In the genomic region with DNA sequence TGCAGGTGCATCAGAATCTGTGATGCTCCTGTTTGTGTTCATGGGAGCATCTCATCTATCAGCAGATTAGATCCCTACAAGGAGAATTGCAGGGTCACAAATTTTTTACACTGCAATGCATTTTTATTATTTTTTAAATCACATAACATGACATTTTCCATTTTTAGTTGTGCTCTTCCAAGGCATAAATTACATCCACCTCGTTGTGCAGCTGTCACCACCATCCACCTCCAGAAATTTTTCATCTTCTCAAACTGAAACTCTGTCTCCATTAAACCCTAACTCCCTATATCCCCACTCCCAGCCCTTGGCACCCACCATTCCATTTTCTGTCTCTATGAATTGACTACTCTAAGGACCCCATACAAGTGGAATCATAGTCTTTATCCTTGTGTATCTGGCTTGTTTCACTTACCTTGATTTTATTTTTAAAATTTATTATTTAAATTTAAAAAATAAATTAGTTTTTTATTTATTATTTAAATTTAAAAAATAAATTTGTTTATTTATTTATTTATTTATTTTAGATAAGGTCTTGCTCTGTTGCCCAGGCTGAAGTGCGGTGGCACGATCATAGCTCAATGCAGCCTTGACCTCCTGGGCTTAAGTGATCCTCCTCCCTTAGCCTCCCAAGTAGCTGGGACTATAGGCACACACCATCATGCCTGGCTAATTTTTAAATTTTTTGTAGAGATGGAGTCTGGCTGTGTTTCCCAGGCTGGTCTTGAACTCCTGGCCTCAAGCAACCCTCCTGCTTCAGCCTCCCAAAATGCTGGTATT, we compare ENCODE assay signal across 17 cellular contexts.
"Had no signal": no experiment of that assay in that cellular context is flagged by ENCODE, and none has a peak within 500 bp of the region (broad histone marks: within the 10 kb centered on the region; RNA-seq: fewer than 3 reads in every experiment).

No MANE protein-coding gene starts in this region.

- H3K4me1 ChIP-seq: right lobe of liver, upper lobe of right lung, uterus had no signal

- H3K4me2 ChIP-seq: smooth muscle cell had no signal

- H3K36me3 ChIP-seq: right lobe of liver, transverse colon, upper lobe of right lung, uterus had no signal

- H3K36me3 Mint-ChIP-seq: stimulated activated memory B cell treated with anti-CD40 and anti-IgM and Interleukin-4, amounts not matched to agents 10 μg/mL and 1 μg/mL and 100 μg/mL, for 72 hours had no signal

- H3K4me1 Mint-ChIP-seq: memory B cell; stimulated activated memory B cell treated with anti-CD40 and anti-IgM and Interleukin-4, amounts not matched to agents 10 μg/mL and 1 μg/mL and 100 μg/mL, for 72 hours had no signal

- H3K9me3 Mint-ChIP-seq: memory B cell; nephron; stimulated activated memory B cell treated with anti-CD40 and anti-IgM and Interleukin-4, amounts not matched to agents 10 μg/mL and 1 μg/mL and 100 μg/mL, for 72 hours had no signal

- DNase-seq: central memory CD4-positive, alpha-beta T cell; effector CD4-positive, alpha-beta T cell; kidney; right lobe of liver; stimulated activated CD4-positive, alpha-beta T cell treated with anti-CD3 and anti-CD28 coated beads, Interleukin-4, amount 100 ng/mL, for 4 hours; stimulated activated naive CD8-positive, alpha-beta T cell treated with anti-CD3 and anti-CD28 coated beads, Interleukin-15, Interleukin-2, amounts not matched to agents 100 U/mL and 50 U/mL, for 24 hours; substantia nigra; transverse colon; upper lobe of right lung; uterus had no signal

- H3K4me3 ChIP-seq: dorsolateral prefrontal cortex, lung, right lobe of liver, smooth muscle cell, transverse colon, upper lobe of right lung, uterus had no signal

- H3K27ac ChIP-seq: right lobe of liver, transverse colon, upper lobe of right lung, uterus had no signal

- H3K4me3 Mint-ChIP-seq: memory B cell; nephron; stimulated activated memory B cell treated with anti-CD40 and anti-IgM and Interleukin-4, amounts not matched to agents 10 μg/mL and 1 μg/mL and 100 μg/mL, for 72 hours had no signal

- H3K27me3 ChIP-seq: dorsolateral prefrontal cortex, right lobe of liver, transverse colon, upper lobe of right lung, uterus had no signal

- ATAC-seq: left lobe of liver; right lobe of liver; stimulated activated memory B cell treated with anti-CD40 and anti-IgM and Interleukin-4, amounts not matched to agents 10 μg/mL and 1 μg/mL and 100 μg/mL, for 72 hours; stimulated activated naive CD8-positive, alpha-beta T cell treated with anti-CD3 and anti-CD28 coated beads, Interleukin-15, Interleukin-2, amounts not matched to agents 100 U/mL and 50 U/mL, for 24 hours; upper lobe of right lung had no signal

- H3K9me3 ChIP-seq: right lobe of liver, transverse colon, upper lobe of right lung, uterus had no signal

- H3K27ac Mint-ChIP-seq: memory B cell; nephron; stimulated activated memory B cell treated with anti-CD40 and anti-IgM and Interleukin-4, amounts not matched to agents 10 μg/mL and 1 μg/mL and 100 μg/mL, for 72 hours had no signal
